ENCODE assay signal across 21 cellular contexts in the genomic region with DNA sequence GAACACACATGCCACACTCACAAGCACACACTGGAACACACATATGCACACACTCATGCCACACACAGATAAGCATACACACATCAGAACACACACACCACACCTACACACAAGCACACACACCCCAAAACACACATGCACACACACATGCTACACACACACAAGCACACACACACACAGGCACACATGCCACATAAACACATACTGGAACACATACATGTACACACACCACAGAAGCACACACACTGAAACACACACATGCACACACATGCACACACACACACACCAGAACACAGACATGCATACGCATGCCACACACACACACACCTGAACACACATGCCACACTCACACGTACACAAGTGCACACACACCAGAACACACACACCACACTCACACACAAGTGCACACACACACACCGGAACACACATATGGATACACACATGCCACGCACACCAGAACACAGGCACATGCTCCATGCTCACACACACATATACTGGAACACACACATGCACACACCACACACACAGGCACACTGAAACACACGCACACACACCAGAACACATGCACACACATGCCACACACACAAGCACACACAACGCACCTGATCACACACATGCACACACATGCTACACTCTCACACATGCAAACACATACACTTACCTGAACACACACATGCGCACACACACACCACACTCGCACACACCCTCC.
"Had no signal": no experiment of that assay in that cellular context is flagged by ENCODE, and none has a peak within 500 bp of the region (broad histone marks: within the 10 kb centered on the region; RNA-seq: fewer than 3 reads in every experiment).

No MANE protein-coding gene starts in this region.

- H3K9me3 ChIP-seq: thoracic aorta, upper lobe of left lung had no signal

- H3K4me1 ChIP-seq: upper lobe of left lung had no signal

- H3K27me3 ChIP-seq: upper lobe of left lung had no signal

- DNase-seq: activated B cell treated with CpG ODN at 0.5 μM for 24 hours; activated CD4-positive, alpha-beta T cell treated with anti-CD3 and anti-CD28 coated beads for 36 hours; activated CD4-positive, alpha-beta T cell treated with anti-CD3 and anti-CD28 coated beads, Interleukin-2, amount 50 U/mL, for 4 hours; activated effector memory CD4-positive, alpha-beta T cell treated with anti-CD3 and anti-CD28 coated beads, Interleukin-2, amount 50 U/mL, for 16 hours; activated naive CD4-positive, alpha-beta T cell treated with anti-CD3 and anti-CD28 coated beads, Interleukin-2, amount 10 ng/mL, durations not matched to agents 7 days and 5 days; activated T-cell treated with anti-CD3 and anti-CD28 coated beads, Interleukin-2, amount 50 U/mL, for 48 hours; amygdala; cortex of kidney; erythroblast; foreskin fibroblast; naive thymus-derived CD8-positive, alpha-beta T cell; retina; stimulated activated CD4-positive, alpha-beta T cell treated with anti-CD3 and anti-CD28 coated beads, Interleukin-4, amount 100 ng/mL, for 1 hour; stimulated activated naive CD4-positive, alpha-beta T cell; T-helper 9 cell; upper lobe of left lung had no signal

- ATAC-seq: activated CD4-positive, alpha-beta T cell treated with anti-CD3 and anti-CD28 coated beads for 36 hours; left lobe of liver; naive thymus-derived CD8-positive, alpha-beta T cell had no signal

- H3K4me3 Mint-ChIP-seq: activated B cell treated with CpG ODN at 0.5 μM for 24 hours; activated CD4-positive, alpha-beta T cell treated with anti-CD3 and anti-CD28 coated beads for 36 hours; activated naive CD4-positive, alpha-beta T cell treated with anti-CD3 and anti-CD28 coated beads, Interleukin-2, amount 10 ng/mL, durations not matched to agents 7 days and 5 days; naive thymus-derived CD8-positive, alpha-beta T cell had no signal

- H3K36me3 ChIP-seq: thoracic aorta, upper lobe of left lung had no signal

- H3K27ac ChIP-seq: thoracic aorta, upper lobe of left lung had no signal

- H3K36me3 Mint-ChIP-seq: activated naive CD4-positive, alpha-beta T cell treated with anti-CD3 and anti-CD28 coated beads, Interleukin-2, amount 10 ng/mL, durations not matched to agents 7 days and 5 days; naive thymus-derived CD8-positive, alpha-beta T cell had no signal

- H3K27ac Mint-ChIP-seq: activated B cell treated with CpG ODN at 0.5 μM for 24 hours; activated CD4-positive, alpha-beta T cell treated with anti-CD3 and anti-CD28 coated beads for 36 hours; activated naive CD4-positive, alpha-beta T cell treated with anti-CD3 and anti-CD28 coated beads, Interleukin-2, amount 10 ng/mL, durations not matched to agents 7 days and 5 days; naive thymus-derived CD8-positive, alpha-beta T cell; progenitor cell of endocrine pancreas had no signal

- FAIRE-seq: endometrium had no signal

- H3K9me3 Mint-ChIP-seq: activated B cell treated with CpG ODN at 0.5 μM for 24 hours; activated naive CD4-positive, alpha-beta T cell treated with anti-CD3 and anti-CD28 coated beads, Interleukin-2, amount 10 ng/mL, durations not matched to agents 7 days and 5 days; naive thymus-derived CD8-positive, alpha-beta T cell had no signal

- H3K4me3 ChIP-seq: lung, thoracic aorta, upper lobe of left lung had no signal

- H3K4me1 Mint-ChIP-seq: activated B cell treated with CpG ODN at 0.5 μM for 24 hours; activated CD4-positive, alpha-beta T cell treated with anti-CD3 and anti-CD28 coated beads for 36 hours; activated naive CD4-positive, alpha-beta T cell treated with anti-CD3 and anti-CD28 coated beads, Interleukin-2, amount 10 ng/mL, durations not matched to agents 7 days and 5 days had no signal
